In the genomic region with DNA sequence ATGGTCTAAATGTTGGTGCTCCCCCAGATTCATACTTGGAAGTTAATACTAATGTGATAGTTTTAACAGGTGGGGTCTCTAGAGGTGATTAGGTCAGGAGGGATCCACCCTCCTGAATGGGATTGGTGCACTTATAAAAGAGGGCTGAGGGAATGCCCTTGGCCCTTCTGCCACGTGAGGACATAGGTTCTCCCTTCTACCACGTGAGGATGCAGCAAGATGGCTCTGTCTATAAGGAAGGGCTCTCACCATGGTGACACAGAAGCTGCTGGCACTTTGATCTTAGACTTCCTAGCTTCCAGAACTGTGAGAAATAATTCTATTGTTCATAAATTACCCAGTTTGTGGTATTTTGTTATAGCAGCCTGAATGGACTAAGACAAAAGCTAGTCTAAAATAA, we compare ENCODE assay signal across 8 cellular contexts. TPM values are rescaled to one million over a fixed set of nuclear protein-coding genes. Genes with fewer than 3 reads are reported as not detected.
DNase-seq lines count a peak whose midpoint lies in the region; ATAC-seq and TF ChIP-seq lines count a peak whose summit lies in the region.
"Had no signal": no experiment of that assay in that cellular context is flagged by ENCODE, and none has a peak within 500 bp of the region (broad histone marks: within the 10 kb centered on the region; RNA-seq: fewer than 3 reads in every experiment).

No MANE protein-coding gene starts in this region.

- ATAC-seq in thoracic aorta (ENCODE audit: insufficient number of reproducible peaks, low FRiP score, low read depth) = no peak
- no peak for ATAC-seq in GM18870 (IDR thresholded peaks at IDR 0.05; ENCODE audit: unreplicated experiment)

- no peaks in the 10 kb centered on the region for H3K9me3 ChIP-seq in thoracic aorta

- no peak for TF ChIP-seq CTCF in thoracic aorta (IDR thresholded peaks at IDR 0.05)

- DNase-seq in Jurkat, Clone E6-1 (ENCODE audit: low read depth, low spot score) = no peak
- peak; percentile 23 for DNase-seq in SW480 (ENCODE audit: low spot score)
- DNase-seq in thoracic aorta (ENCODE audit: low spot score) = no peak
- no peak for DNase-seq in effector CD8-positive, alpha-beta T cell (lab: John Stamatoyannopoulos, UW)
- no peak for DNase-seq in NCI-H1694 (lab: John Stamatoyannopoulos, UW)
- DNase-seq: activated CD4-positive, alpha-beta T cell treated with anti-CD3 and anti-CD28 coated beads, Interleukin-2, amount 10 ng/mL, durations not matched to agents 7 days and 5 days had no signal

- peak overlapping the region; percentile 77 for H3K27ac ChIP-seq in layer of hippocampus (ENCODE audit: low read depth, low read length)
- no peak overlapping the region for H3K27ac ChIP-seq in thoracic aorta

- no peaks in the 10 kb centered on the region for H3K36me3 ChIP-seq in thoracic aorta

- peaks cover 0 to 6% of the 10 kb centered on the region in 2 donors for H3K4me1 ChIP-seq in thoracic aorta (ENCODE audit: control insufficient read depth in 1 of 2, low read depth in 2 of 2)

- peak overlapping the region; percentile 85 for H3K4me3 ChIP-seq in Jurkat, Clone E6-1 (ENCODE audit: low read length)
- H3K4me3 ChIP-seq in thoracic aorta = peak overlapping the region; percentile 82

- H3K27me3 ChIP-seq in layer of hippocampus (ENCODE audit: control insufficient read depth, insufficient read depth, low read length) = no peaks in the 10 kb centered on the region
- no peaks in the 10 kb centered on the region for H3K27me3 ChIP-seq in thoracic aorta (replicated peaks; ENCODE audit: insufficient read depth)

RNA-seq across cellular contexts. Expression of gene AADAT, which starts 1.1 kb away (rescaled TPM):
- polyA plus RNA-seq in Jurkat, Clone E6-1 (2012; ENCODE audit: insufficient read depth, insufficient read length) = 19.8 TPM
- 10 to 100 TPM in 1 of 2 donors, 1 to 10 TPM in 1; 5.6 to 13.5 TPM for total RNA-seq in thoracic aorta
- total RNA-seq: activated CD4-positive, alpha-beta T cell treated with anti-CD3 and anti-CD28 coated beads, Interleukin-2, amount 10 ng/mL, durations not matched to agents 7 days and 5 days had no signal
